Comparison of ENCODE assay signal across 24 cellular contexts in genomic region chr1:216014046-216014445, GRCh38.
"Had no signal": no experiment of that assay in that cellular context is flagged by ENCODE, and none has a peak within 500 bp of the region (broad histone marks: within the 10 kb centered on the region; RNA-seq: fewer than 3 reads in every experiment).

No MANE protein-coding gene starts in this region.

- DNase-seq: activated CD4-positive, alpha-beta T cell treated with anti-CD3 and anti-CD28 coated beads, Interleukin-2, amount 10 ng/mL, durations not matched to agents 7 days and 5 days; activated CD4-positive, CD25-positive, alpha-beta regulatory T cell treated with anti-CD3 and anti-CD28 coated beads, Interleukin-2, amount 50 U/mL, for 72 hours; activated CD8-positive, alpha-beta memory T cell treated with anti-CD3 and anti-CD28 coated beads, Interleukin-2, amount 10 ng/mL, durations not matched to agents 7 days and 5 days; activated CD8-positive, alpha-beta T cell treated with anti-CD3 and anti-CD28 coated beads for 36 hours; activated gamma-delta T cell; activated T-cell treated with anti-CD3 and anti-CD28 coated beads for 4 hours; anterior cingulate cortex; body of pancreas; cortex of kidney; foreskin keratinocyte; immature natural killer cell; left ventricle myocardium inferior; midbrain; natural killer cell; stimulated activated CD4-positive, alpha-beta T cell treated with anti-CD3 and anti-CD28 coated beads, Interleukin-4, amount 100 ng/mL, for 4 hours; stimulated activated naive CD8-positive, alpha-beta T cell treated with anti-CD3 and anti-CD28 coated beads, Interleukin-15, Interleukin-2, amounts not matched to agents 100 U/mL and 50 U/mL, for 24 hours; substantia nigra; T-helper 2 cell; thyroid gland; upper lobe of right lung had no signal

- H3K27ac ChIP-seq: body of pancreas, cardiac muscle cell, foreskin keratinocyte, left ventricle myocardium inferior, prostate gland, right atrium auricular region, thyroid gland, upper lobe of right lung had no signal

- H3K9me3 Mint-ChIP-seq: activated CD4-positive, alpha-beta T cell treated with anti-CD3 and anti-CD28 coated beads, Interleukin-2, amount 10 ng/mL, durations not matched to agents 7 days and 5 days had no signal

- H3K4me1 ChIP-seq: body of pancreas, foreskin keratinocyte, left ventricle myocardium inferior, prostate gland, right atrium auricular region, thyroid gland, upper lobe of right lung had no signal

- H3K4me3 Mint-ChIP-seq: activated CD4-positive, alpha-beta T cell treated with anti-CD3 and anti-CD28 coated beads, Interleukin-2, amount 10 ng/mL, durations not matched to agents 7 days and 5 days; activated CD8-positive, alpha-beta memory T cell treated with anti-CD3 and anti-CD28 coated beads, Interleukin-2, amount 10 ng/mL, durations not matched to agents 7 days and 5 days; activated CD8-positive, alpha-beta T cell treated with anti-CD3 and anti-CD28 coated beads for 36 hours; activated naive CD4-positive, alpha-beta T cell treated with anti-CD3 and anti-CD28 coated beads, Interleukin-2, amount 50 U/mL, for 24 hours; immature natural killer cell; natural killer cell had no signal

- H3K36me3 ChIP-seq: cardiac muscle cell, left ventricle myocardium inferior, prostate gland, right atrium auricular region, thyroid gland, upper lobe of right lung had no signal

- H3K27me3 Mint-ChIP-seq: activated CD4-positive, alpha-beta T cell treated with anti-CD3 and anti-CD28 coated beads, Interleukin-2, amount 10 ng/mL, durations not matched to agents 7 days and 5 days; activated CD8-positive, alpha-beta memory T cell treated with anti-CD3 and anti-CD28 coated beads, Interleukin-2, amount 10 ng/mL, durations not matched to agents 7 days and 5 days; activated CD8-positive, alpha-beta T cell treated with anti-CD3 and anti-CD28 coated beads for 36 hours; activated naive CD4-positive, alpha-beta T cell treated with anti-CD3 and anti-CD28 coated beads, Interleukin-2, amount 50 U/mL, for 24 hours had no signal

- H3K36me3 Mint-ChIP-seq: activated CD8-positive, alpha-beta memory T cell treated with anti-CD3 and anti-CD28 coated beads, Interleukin-2, amount 10 ng/mL, durations not matched to agents 7 days and 5 days; activated naive CD4-positive, alpha-beta T cell treated with anti-CD3 and anti-CD28 coated beads, Interleukin-2, amount 50 U/mL, for 24 hours; natural killer cell had no signal

- H3K27ac Mint-ChIP-seq: activated CD4-positive, alpha-beta T cell treated with anti-CD3 and anti-CD28 coated beads, Interleukin-2, amount 10 ng/mL, durations not matched to agents 7 days and 5 days; activated CD8-positive, alpha-beta memory T cell treated with anti-CD3 and anti-CD28 coated beads, Interleukin-2, amount 10 ng/mL, durations not matched to agents 7 days and 5 days; activated CD8-positive, alpha-beta T cell treated with anti-CD3 and anti-CD28 coated beads for 36 hours; activated naive CD4-positive, alpha-beta T cell treated with anti-CD3 and anti-CD28 coated beads, Interleukin-2, amount 50 U/mL, for 24 hours; immature natural killer cell; natural killer cell had no signal

- H3K4me3 ChIP-seq: body of pancreas, cardiac muscle cell, left ventricle myocardium inferior, prostate gland, right atrium auricular region, thyroid gland, upper lobe of right lung had no signal

- ATAC-seq: activated CD8-positive, alpha-beta memory T cell treated with anti-CD3 and anti-CD28 coated beads, Interleukin-2, amount 10 ng/mL, durations not matched to agents 7 days and 5 days; activated CD8-positive, alpha-beta T cell treated with anti-CD3 and anti-CD28 coated beads for 36 hours; body of pancreas; foreskin keratinocyte; natural killer cell; stimulated activated naive CD8-positive, alpha-beta T cell treated with anti-CD3 and anti-CD28 coated beads, Interleukin-15, Interleukin-2, amounts not matched to agents 100 U/mL and 50 U/mL, for 24 hours; upper lobe of right lung had no signal

- H3K27me3 ChIP-seq: body of pancreas, cardiac muscle cell, foreskin keratinocyte, right atrium auricular region, thyroid gland, upper lobe of right lung had no signal

- H3K4me1 Mint-ChIP-seq: activated CD4-positive, alpha-beta T cell treated with anti-CD3 and anti-CD28 coated beads, Interleukin-2, amount 10 ng/mL, durations not matched to agents 7 days and 5 days; activated CD8-positive, alpha-beta memory T cell treated with anti-CD3 and anti-CD28 coated beads, Interleukin-2, amount 10 ng/mL, durations not matched to agents 7 days and 5 days; activated naive CD4-positive, alpha-beta T cell treated with anti-CD3 and anti-CD28 coated beads, Interleukin-2, amount 50 U/mL, for 24 hours; immature natural killer cell; natural killer cell had no signal

- H3K9me3 ChIP-seq: body of pancreas, left ventricle myocardium inferior, prostate gland, right atrium auricular region, thyroid gland, upper lobe of right lung had no signal
